16 cellular contexts compared by ENCODE assay signal in the genomic region with DNA sequence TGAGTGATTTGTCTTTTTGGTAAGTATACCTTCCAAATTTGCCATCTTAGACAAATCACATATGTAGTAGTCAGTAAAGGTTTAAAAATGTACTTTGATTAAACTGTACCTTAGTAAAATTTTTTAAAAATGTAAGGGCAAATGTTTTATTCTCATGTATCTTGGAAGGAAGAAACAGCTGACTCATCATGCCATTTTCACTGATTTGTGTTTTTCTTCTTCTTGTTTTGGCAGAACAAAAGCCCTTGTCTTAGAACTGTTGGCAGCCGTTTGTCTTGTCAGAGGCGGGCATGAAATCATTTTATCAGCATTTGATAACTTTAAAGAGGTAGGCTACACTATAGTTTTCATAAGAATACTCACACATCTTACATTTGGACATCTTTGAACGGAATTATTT.
DNase-seq lines count a peak whose midpoint lies in the region; ATAC-seq and TF ChIP-seq lines count a peak whose summit lies in the region.
"Had no signal": no experiment of that assay in that cellular context is flagged by ENCODE, and none has a peak within 500 bp of the region (broad histone marks: within the 10 kb centered on the region; RNA-seq: fewer than 3 reads in every experiment).

No MANE protein-coding gene starts in this region.

- CTCF ChIA-PET in GM10248 (lab: Yijun Ruan, JAX): interaction anchor here (1.0 to 1.5 kb wide), 2 partner anchors 13 to 51 kb away, joined by 3 read pairs; no protein-coding TSS in a partner anchor

- H3K27ac ChIP-seq in substantia nigra (ENCODE audit: low read depth, low read length, poor library complexity, severe bottlenecking): peak overlapping the region; percentile 79
- H3K27ac ChIP-seq: left ventricle myocardium inferior had no signal

- no peak overlapping the region for H3K4me3 ChIP-seq in cardiac fibroblast (replicated peaks in 1 of 2; ENCODE audit: low read depth in 2 of 2, low read length in 2 of 2)
- H3K4me3 ChIP-seq: left ventricle myocardium inferior had no signal

- TF ChIP-seq CTCF in cardiac fibroblast (IDR thresholded peaks at IDR 0.05; ENCODE audit: low read depth, low read length): no peak
- TF ChIP-seq CTCF in GM10248 (IDR thresholded peaks at IDR 0.05; ENCODE audit: control extremely low read depth, extremely low read depth, low read depth, missing control alignments): no peak

- no peaks in the 10 kb centered on the region for H3K4me1 Mint-ChIP-seq in activated T-helper 17 cell treated with anti-CD3 and anti-CD28 coated beads, Interleukin-2, amount 50 U/mL, for 72 hours

- no peak overlapping the region for H3K4me3 Mint-ChIP-seq in activated T-helper 17 cell treated with anti-CD3 and anti-CD28 coated beads, Interleukin-2, amount 50 U/mL, for 72 hours
- H3K4me3 Mint-ChIP-seq: naive B cell had no signal

- POLR2A ChIA-PET in GM10248 (lab: Yijun Ruan, JAX): no interaction called here

- no peaks in the 10 kb centered on the region for H3K9me3 Mint-ChIP-seq in activated T-helper 17 cell treated with anti-CD3 and anti-CD28 coated beads, Interleukin-2, amount 50 U/mL, for 72 hours
- H3K9me3 Mint-ChIP-seq: naive B cell had no signal

- no peak overlapping the region for H3K27ac Mint-ChIP-seq in activated T-helper 17 cell treated with anti-CD3 and anti-CD28 coated beads, Interleukin-2, amount 50 U/mL, for 72 hours
- H3K27ac Mint-ChIP-seq: naive B cell had no signal

- ATAC-seq in activated T-helper 17 cell treated with anti-CD3 and anti-CD28 coated beads, Interleukin-2, amount 50 U/mL, for 72 hours (replicated peaks): no peak
- ATAC-seq: Panc1 had no signal

- H3K36me3 Mint-ChIP-seq in activated T-helper 17 cell treated with anti-CD3 and anti-CD28 coated beads, Interleukin-2, amount 50 U/mL, for 72 hours (ENCODE audit: low read depth): no peaks in the 10 kb centered on the region
- H3K36me3 Mint-ChIP-seq: naive B cell had no signal

- peaks cover 12% of the 10 kb centered on the region for H3K27me3 Mint-ChIP-seq in activated T-helper 17 cell treated with anti-CD3 and anti-CD28 coated beads, Interleukin-2, amount 50 U/mL, for 72 hours
- H3K27me3 Mint-ChIP-seq: naive B cell had no signal

- DNase-seq in NCI-H446 treated with DMSO at 0.1 percent for 48 hours (lab: John Stamatoyannopoulos, UW) (peak; percentile 21), cardiac fibroblast (ENCODE audit: low read depth in 2 of 2) (peak; percentile 38 to 43), inferior parietal cortex (ENCODE audit: extremely low spot score) (peak; percentile 81), substantia nigra (lab: John Stamatoyannopoulos, UW) (peak in 1 of 49 donors; percentile 14), GM10248 (ENCODE audit: extremely low spot score) (no peak), NCI-H2227 (lab: John Stamatoyannopoulos, UW; ENCODE audit: unreplicated experiment) (no peak), GM03348 (ENCODE audit: low spot score) (no peak)
- DNase-seq: activated CD4-positive, CD25-positive, alpha-beta regulatory T cell; left ventricle myocardium inferior; MV-4-11; naive B cell; NCI-H2081 treated with DMSO at 0.1 percent for 48 hours; stimulated activated CD4-positive, alpha-beta T cell treated with anti-CD3 and anti-CD28 coated beads, Interleukin-1b, Interleukin-23, amount 100 ng/mL, for 48 hours; T-helper 1 cell had no signal

Comparison
In these comparisons a context has a peak if more than half of its experiments do, and no peak if none do; other contexts are left out.
1. DNase-seq: peak in NCI-H446 treated with DMSO at 0.1 percent for 48 hours (single experiment), cardiac fibroblast (2 of 2) and inferior parietal cortex (single experiment); none in GM10248 (single experiment), NCI-H2227 (single experiment) and GM03348 (single experiment).